In the genomic region with DNA sequence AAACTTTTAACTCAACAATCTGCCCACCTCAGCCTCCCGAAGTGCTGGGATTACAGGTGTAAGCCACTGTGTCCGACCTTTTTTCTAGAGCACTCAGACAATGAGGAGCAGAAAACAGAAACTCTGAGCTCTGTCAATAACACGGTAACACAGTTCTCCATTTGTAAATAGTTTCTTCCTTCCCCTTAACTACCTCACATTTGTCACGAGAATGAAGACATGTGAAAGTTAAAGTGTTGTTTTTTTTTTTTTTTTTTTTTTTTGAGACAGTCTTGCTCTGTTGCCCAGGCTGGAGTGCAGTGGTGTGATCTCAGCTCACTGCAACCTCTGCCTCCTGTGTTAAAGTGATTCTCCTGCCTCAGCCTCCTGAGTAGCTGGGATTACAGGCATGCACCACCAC, we compare ENCODE assay signal across 8 cellular contexts. TPM values are rescaled to one million over a fixed set of nuclear protein-coding genes. Genes with fewer than 3 reads are reported as not detected.
DNase-seq lines count a peak whose midpoint lies in the region; ATAC-seq, FAIRE-seq and TF ChIP-seq lines count a peak whose summit lies in the region.
"Not testable (repeated sequence)": the region's sequence is repeated elsewhere in the genome, so short reads cannot be mapped to it uniquely, and the experiment has no call there.

No MANE protein-coding gene starts in this region.

- not testable (repeated sequence) for H4K20me1 ChIP-seq in GM12878 (ENCODE audit: control insufficient read depth, insufficient read depth)

- H3K4me2 ChIP-seq in GM12878 (ENCODE audit: control insufficient read depth, insufficient read depth) = not testable (repeated sequence)

- TF ChIP-seq POLR2A in GM12878 (IDR thresholded peaks at IDR 0.05; ENCODE audit: low read depth, low read length) = not testable (repeated sequence)

- SMC1A ChIA-PET in GM12878 (lab: Charles Lee; ENCODE audit: uncharacterized antibody, unreplicated experiment) = not testable (repeated sequence)

- not testable (repeated sequence) for H3K27ac ChIP-seq in CD4-positive, CD25-positive, alpha-beta regulatory T cell (ENCODE audit: insufficient read depth, low read length, poor library complexity, severe bottlenecking); HEK293 (ENCODE audit: extremely low read depth, low read depth, low read length); GM12878 (ENCODE audit: control insufficient read depth, insufficient read depth)
- H3K27ac ChIP-seq in VCaP = peak overlapping the region; percentile 15

- not testable (repeated sequence) for H3K9me3 Mint-ChIP-seq in CD4-positive, CD25-positive, alpha-beta regulatory T cell; activated T-cell treated with anti-CD3 and anti-CD28 coated beads, Interleukin-2, amount 50 U/mL, for 72 hours; immature natural killer cell; natural killer cell; stimulated activated naive B cell treated with anti-CD40 and anti-IgM and Interleukin-4, amounts not matched to agents 10 μg/mL and 1 μg/mL and 100 μg/mL, for 72 hours

- not testable (repeated sequence) for DNase-seq in CD4-positive, CD25-positive, alpha-beta regulatory T cell; activated T-cell treated with anti-CD3 and anti-CD28 coated beads, Interleukin-2, amount 50 U/mL, for 72 hours; GM12878 (ENCODE audit: low read depth, low spot score); immature natural killer cell; natural killer cell; stimulated activated naive B cell treated with anti-CD40 and anti-IgM and Interleukin-4, amounts not matched to agents 10 μg/mL and 1 μg/mL and 100 μg/mL, for 72 hours

- H3K4me1 ChIP-seq in CD4-positive, CD25-positive, alpha-beta regulatory T cell (ENCODE audit: control insufficient read depth, insufficient read depth, low read length, poor library complexity, severe bottlenecking) = peaks cover 16% of the 10 kb centered on the region
- not testable (repeated sequence) for H3K4me1 ChIP-seq in HEK293 (ENCODE audit: control insufficient read depth, insufficient read depth, low read length)
- peaks cover 11% of the 10 kb centered on the region for H3K4me1 ChIP-seq in GM12878 (ENCODE audit: control insufficient read depth, insufficient read depth, low read length)

- H3K9me3 ChIP-seq in CD4-positive, CD25-positive, alpha-beta regulatory T cell (ENCODE audit: control insufficient read depth in 2 of 2, low read length in 2 of 2); HEK293 (ENCODE audit: control insufficient read depth, insufficient read depth, low read depth, low read length); GM12878 (replicated peaks; ENCODE audit: control insufficient read depth, insufficient read depth, low read length): not testable (repeated sequence)

- peaks cover 97% of the 10 kb centered on the region for H3K36me3 ChIP-seq in CD4-positive, CD25-positive, alpha-beta regulatory T cell (ENCODE audit: control insufficient read depth, insufficient read depth, low read length)
- H3K36me3 ChIP-seq in HEK293 (ENCODE audit: control insufficient read depth in 2 of 2, insufficient read depth in 1 of 2, low read length in 2 of 2) = peaks cover 76 to 100% of the 10 kb centered on the region in 2 experiments
- H3K36me3 ChIP-seq in GM12878 (ENCODE audit: control insufficient read depth in 2 of 2, insufficient read depth in 2 of 2, low read length in 1 of 2) = peaks cover 10 to 54% of the 10 kb centered on the region in 2 experiments

- ATAC-seq in CD4-positive, CD25-positive, alpha-beta regulatory T cell (ENCODE audit: low read depth in 2 of 2); activated T-cell treated with anti-CD3 and anti-CD28 coated beads, Interleukin-2, amount 50 U/mL, for 72 hours (replicated peaks in 1 of 2): not testable (repeated sequence)
- ATAC-seq in GM12878 = peak; percentile 18
- ATAC-seq in natural killer cell = peak; percentile 24 to 58 (median 45)
- ATAC-seq in stimulated activated naive B cell treated with anti-CD40 and anti-IgM and Interleukin-4, amounts not matched to agents 10 μg/mL and 1 μg/mL and 100 μg/mL, for 72 hours (replicated peaks) = peak; percentile 45 to 54

- H3K36me3 Mint-ChIP-seq in CD4-positive, CD25-positive, alpha-beta regulatory T cell = peaks cover 44% of the 10 kb centered on the region
- H3K36me3 Mint-ChIP-seq in activated T-cell treated with anti-CD3 and anti-CD28 coated beads, Interleukin-2, amount 50 U/mL, for 72 hours (ENCODE audit: insufficient read depth in 2 of 2) = peaks cover 7 to 74% of the 10 kb centered on the region in 2 donors
- H3K36me3 Mint-ChIP-seq in immature natural killer cell (peaks cover 12 to 56% (median 24%) of the 10 kb centered on the region in 3 donors), natural killer cell (peaks cover 26% of the 10 kb centered on the region)
- H3K36me3 Mint-ChIP-seq in stimulated activated naive B cell treated with anti-CD40 and anti-IgM and Interleukin-4, amounts not matched to agents 10 μg/mL and 1 μg/mL and 100 μg/mL, for 72 hours = peaks cover 49 to 56% of the 10 kb centered on the region in 2 donors

- peaks cover 70% of the 10 kb centered on the region for H3K79me2 ChIP-seq in GM12878 (ENCODE audit: control insufficient read depth, insufficient read depth, low read length)

- intact Hi-C loops in GM12878 (cut with micrococcal nuclease; ENCODE audit: unreplicated experiment); natural killer cell (cut with micrococcal nuclease): not testable (repeated sequence)

- TF ChIP-seq RAD21 in GM12878 (IDR thresholded peaks at IDR 0.05; ENCODE audit: insufficient read depth, low read depth, low read length) = not testable (repeated sequence)

- not testable (repeated sequence) for FAIRE-seq in GM12878 (lab: Jason Lieb, UNC)

- peak overlapping the region in 2 of 3 donors; percentile 15 to 51 for H3K27ac Mint-ChIP-seq in CD4-positive, CD25-positive, alpha-beta regulatory T cell
- H3K27ac Mint-ChIP-seq in activated T-cell treated with anti-CD3 and anti-CD28 coated beads, Interleukin-2, amount 50 U/mL, for 72 hours = peak overlapping the region; percentile 79
- H3K27ac Mint-ChIP-seq in immature natural killer cell (peak overlapping the region; percentile 31 to 71 (median 62)), natural killer cell (peak overlapping the region; percentile 41 to 84)
- peak overlapping the region; percentile 14 for H3K27ac Mint-ChIP-seq in stimulated activated naive B cell treated with anti-CD40 and anti-IgM and Interleukin-4, amounts not matched to agents 10 μg/mL and 1 μg/mL and 100 μg/mL, for 72 hours

- BruUV-seq in GM12878 (replicated peaks; lab: Mats Ljungman, UMichigan) = not testable (repeated sequence)

- not testable (repeated sequence) for H3K27me3 Mint-ChIP-seq in CD4-positive, CD25-positive, alpha-beta regulatory T cell; activated T-cell treated with anti-CD3 and anti-CD28 coated beads, Interleukin-2, amount 50 U/mL, for 72 hours (ENCODE audit: low read depth); immature natural killer cell (ENCODE audit: low read depth in 3 of 3); natural killer cell (ENCODE audit: low read depth in 2 of 2); stimulated activated naive B cell treated with anti-CD40 and anti-IgM and Interleukin-4, amounts not matched to agents 10 μg/mL and 1 μg/mL and 100 μg/mL, for 72 hours

- H2AFZ ChIP-seq in GM12878 (ENCODE audit: control insufficient read depth, low read depth, low read length) = not testable (repeated sequence)

- not testable (repeated sequence) for H3K27me3 ChIP-seq in CD4-positive, CD25-positive, alpha-beta regulatory T cell (ENCODE audit: control insufficient read depth, insufficient read depth, low read length); GM12878 (replicated peaks in 1 of 2; ENCODE audit: control insufficient read depth in 2 of 2, insufficient read depth in 2 of 2, low read length in 1 of 2)

- WGBS in GM12878 (ENCODE audit: insufficient coverage, insufficient replicate concordance, low lambda C conversion rate, missing lambda C conversion rate) = 48% methylated on average over 4 of the region's 4 CpGs

- H3K4me3 ChIP-seq in CD4-positive, CD25-positive, alpha-beta regulatory T cell (ENCODE audit: low read depth, low read length); HEK293 (ENCODE audit: low read depth, low read length); GM12878: not testable (repeated sequence)

- not testable (repeated sequence) for H3K4me3 Mint-ChIP-seq in CD4-positive, CD25-positive, alpha-beta regulatory T cell; activated T-cell treated with anti-CD3 and anti-CD28 coated beads, Interleukin-2, amount 50 U/mL, for 72 hours; immature natural killer cell; natural killer cell; stimulated activated naive B cell treated with anti-CD40 and anti-IgM and Interleukin-4, amounts not matched to agents 10 μg/mL and 1 μg/mL and 100 μg/mL, for 72 hours

- not testable (repeated sequence) for TF ChIP-seq EP300 in GM12878 (IDR thresholded peaks at IDR 0.05; ENCODE audit: borderline replicate concordance in 1 of 2, control insufficient read depth in 1 of 2, low read depth in 2 of 2, low read length in 2 of 2)

- POLR2A ChIA-PET in HEK293 (lab: Yijun Ruan, JAX) (interaction anchor here (0.7 kb wide), 1 partner anchor 999 kb away, joined by 7 read pairs; no protein-coding TSS in a partner anchor), GM12878 (lab: Charles Lee) (interaction anchor here (0.7 to 2.7 kb wide), 4 partner anchors 8 to 88 kb away, joined by 6 to 10 read pairs (median 8); no protein-coding TSS in a partner anchor)

- H3K9ac ChIP-seq in GM12878 (ENCODE audit: control insufficient read depth, insufficient read depth, low read length) = not testable (repeated sequence)

- RAD21 ChIA-PET in GM12878 (lab: Charles Lee; ENCODE audit: unreplicated experiment) = interaction anchor here (2.3 kb wide), 1 partner anchor 12 kb away, joined by 6 read pairs; a partner anchor contains a TSS

- CTCF ChIA-PET in HEK293 (lab: Yijun Ruan, JAX) = interaction anchor here (0.6 to 1.7 kb wide), 2 partner anchors 25 to 83 kb away, joined by 4 to 5 read pairs; no protein-coding TSS in a partner anchor
- CTCF ChIA-PET in GM12878 (lab: Yijun Ruan, JAX) = interaction anchor here (0.5 to 1.4 kb wide), 3 partner anchors 11 to 71 kb away, joined by 3 to 5 read pairs (median 3); no protein-coding TSS in a partner anchor

- in situ Hi-C loops in GM12878 (cut with MboI) = not testable (repeated sequence)

- not testable (repeated sequence) for TF ChIP-seq CTCF in HEK293 (tag by site-specific recombination; IDR thresholded peaks at IDR 0.05); VCaP (conservative IDR thresholded peaks at IDR 0.05); GM12878 (IDR thresholded peaks at IDR 0.05 in 2 of 3, conservative IDR thresholded peaks at IDR 0.05 in 1 of 3; ENCODE audit: control insufficient read depth in 2 of 3, extremely low read depth in 1 of 3, insufficient read depth in 1 of 3, low read depth in 3 of 3, low read length in 3 of 3); natural killer cell (IDR thresholded peaks at IDR 0.05)

- peaks cover 32 to 71% (median 53%) of the 10 kb centered on the region in 4 donors for H3K4me1 Mint-ChIP-seq in CD4-positive, CD25-positive, alpha-beta regulatory T cell
- peaks cover 82% of the 10 kb centered on the region for H3K4me1 Mint-ChIP-seq in activated T-cell treated with anti-CD3 and anti-CD28 coated beads, Interleukin-2, amount 50 U/mL, for 72 hours (ENCODE audit: low read depth)
- H3K4me1 Mint-ChIP-seq in immature natural killer cell (peaks cover 45 to 56% of the 10 kb centered on the region in 2 donors), natural killer cell (peaks cover 55 to 66% of the 10 kb centered on the region in 2 donors)
- H3K4me1 Mint-ChIP-seq in stimulated activated naive B cell treated with anti-CD40 and anti-IgM and Interleukin-4, amounts not matched to agents 10 μg/mL and 1 μg/mL and 100 μg/mL, for 72 hours = peaks cover 9 to 55% of the 10 kb centered on the region in 2 donors

RNA-seq across cellular contexts. Expression of a gene that starts 12.5 kb away (rescaled TPM):
- 148 TPM for total RNA-seq in CD4-positive, CD25-positive, alpha-beta regulatory T cell
- polyA plus RNA-seq in CD4-positive, CD25-positive, alpha-beta regulatory T cell = 100 to 1,000 TPM; 131 to 139 (median 137) TPM
- total RNA-seq in activated T-cell treated with anti-CD3 and anti-CD28 coated beads, Interleukin-2, amount 50 U/mL, for 72 hours = 100 to 1,000 TPM; 288 to 386 TPM
- 200 and 206 TPM in 2 replicates for total RNA-seq in GM12878 (2013; cell fraction: nucleolus; rRNA removed)
- total RNA-seq in GM12878 (2014; rRNA removed) = 334 and 376 TPM in 2 replicates
- 471 and 509 TPM in 2 replicates for total RNA-seq in GM12878 (2014; rRNA removed; fragmentation: Illumina TruSeq; extraction: Trizol)
- 383 and 385 TPM in 2 replicates for total RNA-seq in GM12878 (2021)
- 133 TPM for polyA plus RNA-seq in GM12878 (2011; ENCODE audit: low read depth)
- polyA plus RNA-seq in GM12878 (2011; rRNA removed) = 416 and 531 TPM in 2 replicates
- 172 and 204 TPM in 2 replicates for polyA plus RNA-seq in GM12878 (2011; cell fraction: cytosol; rRNA removed)
- 107 and 186 TPM in 2 replicates for polyA plus RNA-seq in GM12878 (2011; cell fraction: nucleus; rRNA removed)
- 308 and 325 TPM in 2 replicates for polyA plus RNA-seq in GM12878 (2012)
- 414 and 440 TPM in 2 replicates for polyA plus RNA-seq in GM12878 (2014; fragmentation: Illumina TruSeq; extraction: Trizol)
- polyA plus RNA-seq in GM12878 (2014; fragmentation: Nextera tagmentation; extraction: Ambion mirVana) = 100 to 1,000 TPM in 1 of 2 experiments, 10 to 100 TPM in 1; 76.7 to 111 TPM
- polyA plus RNA-seq in GM12878 (2014; rRNA removed) = 343 and 346 TPM in 2 replicates
- polyA plus RNA-seq in GM12878 (2016; fragmentation: Nextera tagmentation; extraction: Ambion mirVana) = 100 to 1,000 TPM; 384 to 389 TPM
- 117 and 148 TPM in 2 replicates for polyA minus RNA-seq in GM12878 (2011; rRNA and poly(A)+ RNA removed)
- 120 and 146 TPM in 2 replicates for polyA minus RNA-seq in GM12878 (2011; cell fraction: cytosol; rRNA and poly(A)+ RNA removed)
- 45.2 and 84.8 TPM in 2 replicates for polyA minus RNA-seq in GM12878 (2011; cell fraction: nucleus; rRNA and poly(A)+ RNA removed)
- polyA plus RNA-seq in immature natural killer cell = 100 to 1,000 TPM in 2 of 3 donors, 10 to 100 TPM in 1; 92.1 to 162 (median 125) TPM
- total RNA-seq in natural killer cell = 100 to 1,000 TPM; 137 to 183 (median 149) TPM

Comparison
In these comparisons a context has a peak if more than half of its experiments do, and no peak if none do; other contexts are left out.
1. H3K27ac Mint-ChIP-seq: peak in every context shown above with its lines; median percentile 79 in activated T-cell treated with anti-CD3 and anti-CD28 coated beads, Interleukin-2, amount 50 U/mL, for 72 hours; 62 in immature natural killer cell; 62 in natural killer cell; 33 in CD4-positive, CD25-positive, alpha-beta regulatory T cell; 14 in stimulated activated naive B cell treated with anti-CD40 and anti-IgM and Interleukin-4, amounts not matched to agents 10 μg/mL and 1 μg/mL and 100 μg/mL, for 72 hours.